10 cellular contexts compared by ENCODE assay signal in the genomic region with DNA sequence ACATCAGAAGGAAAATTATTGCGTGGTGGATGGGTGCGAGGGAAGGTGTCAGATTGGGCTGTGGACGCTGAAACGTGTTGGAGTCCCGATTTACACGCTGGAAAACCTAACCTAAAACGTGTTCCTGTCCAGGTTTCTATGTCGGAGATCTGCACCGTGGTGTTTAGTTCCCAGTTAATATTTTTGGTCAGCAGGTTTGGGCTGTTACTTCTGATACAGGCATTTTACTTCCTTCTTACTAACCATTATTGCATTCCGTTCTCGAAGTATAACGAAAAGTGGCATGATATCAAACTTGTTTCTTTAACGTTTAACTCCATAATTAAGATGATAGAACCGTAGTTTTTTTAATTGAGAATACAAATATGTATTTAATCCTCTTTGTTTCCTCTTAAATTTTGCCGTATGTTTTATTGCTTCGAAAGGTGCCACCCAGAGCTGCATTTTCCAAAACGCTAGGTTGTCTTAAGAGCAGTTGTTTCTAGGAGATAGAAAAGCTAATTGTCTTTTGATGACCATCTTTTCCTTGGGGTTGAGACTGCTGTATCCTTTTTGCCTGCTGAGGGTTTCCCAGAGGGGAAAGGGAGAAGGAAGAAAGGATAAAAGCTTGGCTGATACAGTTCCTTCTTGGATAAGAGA. TPM values are rescaled to one million over a fixed set of nuclear protein-coding genes. Genes with fewer than 3 reads are reported as not detected.
DNase-seq lines count a peak whose midpoint lies in the region; ATAC-seq, FAIRE-seq and TF ChIP-seq lines count a peak whose summit lies in the region.
"Had no signal": no experiment of that assay in that cellular context is flagged by ENCODE, and none has a peak within 500 bp of the region (broad histone marks: within the 10 kb centered on the region; RNA-seq: fewer than 3 reads in every experiment).

No MANE protein-coding gene starts in this region.

- no peak for FAIRE-seq in GM19239 (lab: Jason Lieb, UNC)

- no peak overlapping the region for H3K14ac ChIP-seq in mesenchymal stem cell (ENCODE audit: low read length in 2 of 2)

- no peak overlapping the region for H3K23ac ChIP-seq in mesenchymal stem cell (ENCODE audit: low read length in 2 of 2)

- intact Hi-C loops in left ventricle myocardium inferior (cut with micrococcal nuclease) (no loop called here), cardiac septum (cut with DNase I) (loop anchor here (2.0 kb wide), 2 partner anchors 17 to 55 kb away; no protein-coding TSS in a partner anchor), body of pancreas (cut with DNase I) (no loop called here), uterus (cut with DNase I; ENCODE audit: low total_unique reads) (loop anchor here (10.0 kb wide), 1 partner anchor 59 kb away; no protein-coding TSS in a partner anchor)

- peak overlapping the region; percentile 48 for H4K8ac ChIP-seq in mesenchymal stem cell (ENCODE audit: low read length)

- H2AFZ ChIP-seq in mesenchymal stem cell (ENCODE audit: low read depth, low read length): no peak overlapping the region

- peak overlapping the region; percentile 65 for H3K9ac ChIP-seq in mesenchymal stem cell (ENCODE audit: low read length)

- H2BK15ac ChIP-seq in mesenchymal stem cell (ENCODE audit: low read depth, poor library complexity, severe bottlenecking): no peak overlapping the region

- no peak overlapping the region for H4K91ac ChIP-seq in mesenchymal stem cell (ENCODE audit: low read length)

- no peak overlapping the region for H2AK5ac ChIP-seq in mesenchymal stem cell (ENCODE audit: low read length, severe bottlenecking)

- H3K27me3 ChIP-seq in left ventricle myocardium inferior (ENCODE audit: low read depth) (no peaks in the 10 kb centered on the region), body of pancreas (no peaks in the 10 kb centered on the region), mesenchymal stem cell (ENCODE audit: control insufficient read depth in 1 of 2, insufficient read depth in 1 of 2, low read length in 2 of 2) (no peaks in the 10 kb centered on the region), uterus (no peaks in the 10 kb centered on the region)
- H3K27me3 ChIP-seq: foreskin keratinocyte had no signal

- no peak overlapping the region for H3K4ac ChIP-seq in mesenchymal stem cell (ENCODE audit: low read depth in 1 of 2, low read length in 2 of 2)

- DNase-seq in left ventricle myocardium inferior (no peak), cardiac septum (ENCODE audit: low spot score) (no peak), body of pancreas (no peak), mesenchymal stem cell (no peak), uterus (no peak), NCI-H146 (lab: John Stamatoyannopoulos, UW) (no peak), GM19239 (ENCODE audit: insufficient read length, low spot score) (no peak), GM19238 (ENCODE audit: insufficient read length, low spot score) (no peak)
- DNase-seq: NCI-H1436 had no signal

- WGBS in body of pancreas, 2 donors: 35 to 41% methylated on average over 17 of the region's 17 CpGs
- 42% methylated on average over 12 of the region's 17 CpGs for WGBS in mesenchymal stem cell

- TF ChIP-seq POLR2A in body of pancreas (IDR thresholded peaks at IDR 0.05): no peak
- TF ChIP-seq POLR2A in uterus (IDR thresholded peaks at IDR 0.05): no peak

- H3K27ac ChIP-seq in left ventricle myocardium inferior (replicated peaks) (peak overlapping the region; percentile 97), body of pancreas (peak overlapping the region in 1 of 4 donors; percentile 38), mesenchymal stem cell (ENCODE audit: low read length, poor library complexity, severe bottlenecking) (no peak overlapping the region), uterus (peak overlapping the region; percentile 70 to 80)
- H3K27ac ChIP-seq: foreskin keratinocyte had no signal

- no peak overlapping the region for H2BK120ac ChIP-seq in mesenchymal stem cell (ENCODE audit: low read depth, low read length)

- TF ChIP-seq CTCF in left ventricle myocardium inferior (IDR thresholded peaks at IDR 0.05; ENCODE audit: borderline replicate concordance): no peak
- TF ChIP-seq CTCF in body of pancreas (IDR thresholded peaks at IDR 0.05): no peak
- TF ChIP-seq CTCF in uterus (IDR thresholded peaks at IDR 0.05): no peak

- no peak overlapping the region for H2BK5ac ChIP-seq in mesenchymal stem cell (ENCODE audit: low read depth, low read length, poor library complexity, severe bottlenecking)

- H3K4me2 ChIP-seq in mesenchymal stem cell (ENCODE audit: low read length, poor library complexity, severe bottlenecking): peak overlapping the region; percentile 93

- H3K9me3 ChIP-seq in left ventricle myocardium inferior (replicated peaks): no peaks in the 10 kb centered on the region
- H3K9me3 ChIP-seq in body of pancreas: no peaks in the 10 kb centered on the region
- H3K9me3 ChIP-seq in mesenchymal stem cell (ENCODE audit: control insufficient read depth, low read length): no peaks in the 10 kb centered on the region
- no peaks in the 10 kb centered on the region for H3K9me3 ChIP-seq in uterus

- H3K36me3 ChIP-seq in left ventricle myocardium inferior (no peaks in the 10 kb centered on the region), body of pancreas (replicated peaks in 1 of 2; ENCODE audit: insufficient read depth in 1 of 2, low read depth in 2 of 2) (no peaks in the 10 kb centered on the region), mesenchymal stem cell (ENCODE audit: control insufficient read depth in 1 of 2, insufficient read depth in 2 of 2, low read depth in 1 of 2, low read length in 2 of 2) (peaks cover 0 to 4% of the 10 kb centered on the region in 2 experiments), uterus (no peaks in the 10 kb centered on the region)

- H3K18ac ChIP-seq in mesenchymal stem cell (ENCODE audit: low read depth in 1 of 2, low read length in 2 of 2): no peak overlapping the region

- H3K79me1 ChIP-seq in mesenchymal stem cell (replicated peaks; ENCODE audit: low read length, poor library complexity, severe bottlenecking): peaks cover 8% of the 10 kb centered on the region

- peaks cover 50% of the 10 kb centered on the region for H3K4me1 ChIP-seq in left ventricle myocardium inferior
- peaks cover 21% of the 10 kb centered on the region for H3K4me1 ChIP-seq in body of pancreas
- peaks cover 17% of the 10 kb centered on the region for H3K4me1 ChIP-seq in mesenchymal stem cell (ENCODE audit: control insufficient read depth, insufficient read depth, low read depth, low read length)
- H3K4me1 ChIP-seq in uterus: peaks cover 0 to 4% of the 10 kb centered on the region in 2 donors

- no peak overlapping the region for H2BK12ac ChIP-seq in mesenchymal stem cell (ENCODE audit: low read length in 2 of 2)

- no peak for ATAC-seq in body of pancreas

- H3K4me3 ChIP-seq in left ventricle myocardium inferior: peak overlapping the region; percentile 97
- peak overlapping the region; percentile 41 to 65 for H3K4me3 ChIP-seq in body of pancreas
- peak overlapping the region; percentile 79 to 86 for H3K4me3 ChIP-seq in mesenchymal stem cell (ENCODE audit: insufficient read depth in 1 of 2, low read depth in 1 of 2, low read length in 2 of 2)
- H3K4me3 ChIP-seq in uterus: peak overlapping the region; percentile 76 to 79

RNA-seq across cellular contexts. Expression of a gene that starts 1.3 kb away (rescaled TPM):
- total RNA-seq in left ventricle myocardium inferior (15.5 TPM), cardiac septum (13.7 TPM), body of pancreas (10 to 100 TPM; 11.4 to 11.5 TPM), uterus (10 to 100 TPM; 21.8 to 69.6 (median 43.3) TPM)
- 4.7 TPM for polyA plus RNA-seq in mesenchymal stem cell (2013, experiment 1 of 2)
- 5.0 TPM for polyA plus RNA-seq in mesenchymal stem cell (2013, experiment 2 of 2)

Comparison
In these comparisons a context has a peak if more than half of its experiments do, and no peak if none do; other contexts are left out.
1. intact Hi-C loops: an anchor here in cardiac septum (2.0 kb wide) and uterus (10.0 kb wide); none called in left ventricle myocardium inferior and body of pancreas.